ENCODE assay signal across 24 cellular contexts in the genomic region with DNA sequence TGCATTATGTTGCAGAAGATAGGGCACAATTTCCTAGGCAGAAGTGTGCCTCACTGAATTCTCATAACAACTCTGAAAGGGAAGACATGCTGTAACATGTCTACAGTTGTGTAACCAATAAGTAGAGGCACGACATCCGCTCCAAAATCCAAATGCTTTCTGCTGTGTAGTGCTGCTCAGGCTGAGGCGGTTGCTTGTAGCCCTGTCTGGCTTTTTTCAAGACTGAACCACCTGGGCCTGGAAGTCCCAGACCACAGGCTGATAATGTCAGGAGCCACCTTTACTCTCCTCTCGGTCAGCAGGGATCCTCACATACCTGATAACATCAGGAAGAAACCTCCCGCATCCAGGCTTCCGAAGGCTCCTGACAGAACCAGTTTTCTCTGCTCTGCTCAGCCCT. TPM values are rescaled to one million over a fixed set of nuclear protein-coding genes. Genes with fewer than 3 reads are reported as not detected.
DNase-seq lines count a peak whose midpoint lies in the region; ATAC-seq, FAIRE-seq and TF ChIP-seq lines count a peak whose summit lies in the region.
"Had no signal": no experiment of that assay in that cellular context is flagged by ENCODE, and none has a peak within 500 bp of the region (broad histone marks: within the 10 kb centered on the region; RNA-seq: fewer than 3 reads in every experiment).

No MANE protein-coding gene starts in this region.

- TF ChIP-seq CTCF in sigmoid colon (IDR thresholded peaks at IDR 0.05) (no peak), chondrocyte (IDR thresholded peaks at IDR 0.05) (no peak), D721Med (IDR thresholded peaks at IDR 0.05; ENCODE audit: insufficient read depth, missing control alignments) (no peak)

- TF ChIP-seq EP300 in sigmoid colon (IDR thresholded peaks at IDR 0.05), result no peak

- no peak overlapping the region for H3K4me3 ChIP-seq in sigmoid colon
- H3K4me3 ChIP-seq: testis had no signal

- H3K4me1 ChIP-seq in sigmoid colon, result peaks cover 0 to 52% (median 38%) of the 10 kb centered on the region in 4 donors
- H3K4me1 ChIP-seq: testis had no signal

- H3K27ac Mint-ChIP-seq in chondrocyte (ENCODE audit: unreplicated experiment), result no peak overlapping the region
- H3K27ac Mint-ChIP-seq: activated naive CD8-positive, alpha-beta T cell treated with anti-CD3 and anti-CD28 coated beads, Interleukin-2, amount 10 ng/mL, durations not matched to agents 7 days and 5 days; activated T-helper 2 cell treated with anti-CD3 and anti-CD28 coated beads, Interferon-gamma antibody, Interleukin-2, Interleukin-4, amounts not matched to agents 10 μg/mL and 5 μg/mL and 100 μg/mL, durations not matched to agents 14 hours and 24 hours and 36 hours; HFFc6 had no signal

- FAIRE-seq in D721Med (lab: Jason Lieb, UNC), result no peak
- FAIRE-seq: astrocyte had no signal

- no peaks in the 10 kb centered on the region for H3K36me3 ChIP-seq in sigmoid colon

- WGBS in sigmoid colon, 2 donors, result 90 to 94% methylated on average over 6 of the region's 6 CpGs

- H3K9me3 Mint-ChIP-seq in chondrocyte (ENCODE audit: low read depth), result no peaks in the 10 kb centered on the region
- H3K9me3 Mint-ChIP-seq: activated naive CD8-positive, alpha-beta T cell treated with anti-CD3 and anti-CD28 coated beads, Interleukin-2, amount 10 ng/mL, durations not matched to agents 7 days and 5 days; activated T-helper 2 cell treated with anti-CD3 and anti-CD28 coated beads, Interferon-gamma antibody, Interleukin-2, Interleukin-4, amounts not matched to agents 10 μg/mL and 5 μg/mL and 100 μg/mL, durations not matched to agents 14 hours and 24 hours and 36 hours; CD14-positive monocyte; HFFc6; naive thymus-derived CD4-positive, alpha-beta T cell had no signal

- no peak overlapping the region for H3K4me3 Mint-ChIP-seq in chondrocyte (ENCODE audit: unreplicated experiment)
- H3K4me3 Mint-ChIP-seq: activated naive CD8-positive, alpha-beta T cell treated with anti-CD3 and anti-CD28 coated beads, Interleukin-2, amount 10 ng/mL, durations not matched to agents 7 days and 5 days; CD14-positive monocyte; HFFc6; naive thymus-derived CD4-positive, alpha-beta T cell had no signal

- peak; percentile 91 for ATAC-seq in esophagus mucosa
- ATAC-seq in HG03095 (IDR thresholded peaks at IDR 0.05; ENCODE audit: unreplicated experiment), result no peak
- ATAC-seq: naive thymus-derived CD4-positive, alpha-beta T cell had no signal

- peak; percentile 39 for DNase-seq in NCI-H1694 (lab: John Stamatoyannopoulos, UW)
- peak; percentile 73 for DNase-seq in SK-N-DZ (ENCODE audit: low spot score)
- no peak for DNase-seq in sigmoid colon
- no peak for DNase-seq in chondrocyte (ENCODE audit: low spot score)
- no peak for DNase-seq in D721Med (ENCODE audit: insufficient read length, low spot score)
- DNase-seq: activated CD4-positive, alpha-beta T cell treated with anti-CD3 and anti-CD28 coated beads, Interleukin-2, amount 50 U/mL, for 4 hours; activated CD4-positive, CD25-positive, alpha-beta regulatory T cell; activated CD8-positive, alpha-beta memory T cell treated with anti-CD3 and anti-CD28 coated beads, Interleukin-2, amount 50 U/mL, for 4 hours; activated naive CD8-positive, alpha-beta T cell treated with anti-CD3 and anti-CD28 coated beads, Interleukin-2, amount 10 ng/mL, durations not matched to agents 7 days and 5 days; HFFc6; mesenchymal stem cell; naive thymus-derived CD4-positive, alpha-beta T cell; NCI-H1436; NCI-H526; OCI-M1; Right ventricle myocardium superior; stimulated activated CD4-positive, alpha-beta T cell treated with anti-CD3 and anti-CD28 coated beads, Interleukin-4, amount 100 ng/mL, for 4 hours; stimulated activated naive CD4-positive, alpha-beta T cell; testis had no signal

- H3K36me3 Mint-ChIP-seq in chondrocyte (ENCODE audit: low read depth), result no peaks in the 10 kb centered on the region
- H3K36me3 Mint-ChIP-seq: activated naive CD8-positive, alpha-beta T cell treated with anti-CD3 and anti-CD28 coated beads, Interleukin-2, amount 10 ng/mL, durations not matched to agents 7 days and 5 days had no signal

- H3K27me3 Mint-ChIP-seq in chondrocyte (ENCODE audit: low read depth), result peaks cover 2% of the 10 kb centered on the region

- no peak for TF ChIP-seq POLR2A in sigmoid colon (IDR thresholded peaks at IDR 0.05)

- intact Hi-C loops in sigmoid colon (cut with DNase I), result no loop called here

- H3K27ac ChIP-seq in sigmoid colon, result peak overlapping the region in 3 of 4 donors; percentile 50 to 84 (median 80)
- H3K27ac ChIP-seq: testis had no signal

- H3K4me1 Mint-ChIP-seq in chondrocyte (ENCODE audit: low read depth), result peaks cover 6% of the 10 kb centered on the region

- H3K9me3 ChIP-seq in sigmoid colon, result no peaks in the 10 kb centered on the region
- H3K9me3 ChIP-seq: testis had no signal

- H3K27me3 ChIP-seq in sigmoid colon, result no peaks in the 10 kb centered on the region
- H3K27me3 ChIP-seq: testis had no signal

RNA-seq across cellular contexts. Expression of a gene that starts 10.9 kb away (rescaled TPM):
- 2.3 and 2.4 TPM in 2 replicates for polyA plus RNA-seq in SK-N-DZ (2014; cell fraction: cytosol; rRNA removed)
- polyA plus RNA-seq in SK-N-DZ (2014; cell fraction: nucleus; rRNA removed), result 8.0 and 9.6 TPM in 2 replicates
- total RNA-seq in esophagus mucosa, result 1.00 TPM
- total RNA-seq in sigmoid colon, result 1 to 10 TPM in 1 of 4 donors, under 1 TPM in 1, not detected in 2; 0.82 to 2.1 TPM
- polyA plus RNA-seq in sigmoid colon, result 1 to 10 TPM in 1 of 3 donors, under 1 TPM in 1, not detected in 1; 0.28 to 2.4 TPM
- 0.45 TPM in 1 of 3 replicates, not detected in the others for total RNA-seq in chondrocyte
- total RNA-seq: activated naive CD8-positive, alpha-beta T cell treated with anti-CD3 and anti-CD28 coated beads, Interleukin-2, amount 10 ng/mL, durations not matched to agents 7 days and 5 days; activated T-helper 2 cell treated with anti-CD3 and anti-CD28 coated beads, Interferon-gamma antibody, Interleukin-2, Interleukin-4, amounts not matched to agents 10 μg/mL and 5 μg/mL and 100 μg/mL, durations not matched to agents 14 hours and 24 hours and 36 hours; astrocyte; naive thymus-derived CD4-positive, alpha-beta T cell; Right ventricle myocardium superior had no signal
- polyA plus RNA-seq: CD14-positive monocyte; naive thymus-derived CD4-positive, alpha-beta T cell had no signal

RNA-seq across cellular contexts. Expression of a gene that starts 30.8 kb away (rescaled TPM):
- 50.0 and 55.9 TPM in 2 replicates for polyA plus RNA-seq in SK-N-DZ (2014; cell fraction: cytosol; rRNA removed)
- 24.1 and 27.7 TPM in 2 replicates for polyA plus RNA-seq in SK-N-DZ (2014; cell fraction: nucleus; rRNA removed)
- total RNA-seq in esophagus mucosa (54.5 TPM), sigmoid colon (10 to 100 TPM; 34.3 to 71.7 (median 46.9) TPM), chondrocyte (19.1 to 32.7 TPM (median 20.3 TPM) in 3 replicates)
- polyA plus RNA-seq in sigmoid colon, result 10 to 100 TPM in 2 of 3 donors, 1 to 10 TPM in 1; 7.2 to 15.9 (median 12.0) TPM

Comparison
In these comparisons a context has a peak if more than half of its experiments do, and no peak if none do; other contexts are left out.
1. DNase-seq: peak in NCI-H1694 (single experiment) and SK-N-DZ (single experiment); none in sigmoid colon (single experiment), chondrocyte (single experiment) and D721Med (single experiment).